ENCODE assay signal across 1 cellular context in the genomic region with DNA sequence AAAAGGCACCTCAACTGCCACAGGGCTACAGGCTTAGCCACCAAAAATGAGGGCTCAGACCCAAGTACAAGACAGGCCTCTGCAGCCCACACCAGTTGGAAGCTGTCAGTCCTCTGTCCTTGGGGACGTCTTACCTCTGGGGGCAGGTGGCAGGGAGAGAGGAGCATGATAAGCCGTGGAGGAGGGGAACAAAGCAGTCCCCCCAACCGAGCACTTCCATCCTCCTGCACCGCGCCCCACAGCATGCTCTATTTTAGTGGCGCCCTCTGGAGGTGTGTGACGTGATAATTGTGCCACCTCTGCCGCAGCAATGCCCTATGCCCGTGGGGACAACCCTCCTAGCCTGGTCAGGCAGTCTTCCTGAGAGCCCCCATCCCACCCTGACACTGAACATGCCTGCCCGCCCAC.
TF ChIP-seq lines count a peak whose summit lies in the region.

No MANE protein-coding gene starts in this region.

TF ChIP-seq in HCT116, 20 proteins besides CTCF, POLR2A, EP300 and RAD21 (continued from another document):
- no peak for TF ChIP-seq POLR2AphosphoS5 (IDR thresholded peaks at IDR 0.05; ENCODE audit: low read depth, low read length)
- TF ChIP-seq, protein P1, sequence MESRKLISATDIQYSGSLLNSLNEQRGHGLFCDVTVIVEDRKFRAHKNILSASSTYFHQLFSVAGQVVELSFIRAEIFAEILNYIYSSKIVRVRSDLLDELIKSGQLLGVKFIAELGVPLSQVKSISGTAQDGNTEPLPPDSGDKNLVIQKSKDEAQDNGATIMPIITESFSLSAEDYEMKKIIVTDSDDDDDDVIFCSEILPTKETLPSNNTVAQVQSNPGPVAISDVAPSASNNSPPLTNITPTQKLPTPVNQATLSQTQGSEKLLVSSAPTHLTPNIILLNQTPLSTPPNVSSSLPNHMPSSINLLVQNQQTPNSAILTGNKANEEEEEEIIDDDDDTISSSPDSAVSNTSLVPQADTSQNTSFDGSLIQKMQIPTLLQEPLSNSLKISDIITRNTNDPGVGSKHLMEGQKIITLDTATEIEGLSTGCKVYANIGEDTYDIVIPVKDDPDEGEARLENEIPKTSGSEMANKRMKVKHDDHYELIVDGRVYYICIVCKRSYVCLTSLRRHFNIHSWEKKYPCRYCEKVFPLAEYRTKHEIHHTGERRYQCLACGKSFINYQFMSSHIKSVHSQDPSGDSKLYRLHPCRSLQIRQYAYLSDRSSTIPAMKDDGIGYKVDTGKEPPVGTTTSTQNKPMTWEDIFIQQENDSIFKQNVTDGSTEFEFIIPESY (IDR thresholded peaks at IDR 0.05; ENCODE audit: extremely low read depth, insufficient replicate concordance, low read length): no peak
- TF ChIP-seq EGR1 (IDR thresholded peaks at IDR 0.05; ENCODE audit: low read depth): no peak
- no peak for TF ChIP-seq TCF7L2 (IDR thresholded peaks at IDR 0.05; ENCODE audit: borderline replicate concordance, extremely low read depth, insufficient read depth, insufficient read length)
- TF ChIP-seq SP1 (IDR thresholded peaks at IDR 0.05; ENCODE audit: low read depth): no peak
- no peak for TF ChIP-seq FOSL1 (IDR thresholded peaks at IDR 0.05; ENCODE audit: low read depth)
- TF ChIP-seq EZH2phosphoT487 (IDR thresholded peaks at IDR 0.05; ENCODE audit: borderline replicate concordance): no peak
- TF ChIP-seq MAX (IDR thresholded peaks at IDR 0.05): no peak
- TF ChIP-seq ELF1 (IDR thresholded peaks at IDR 0.05; ENCODE audit: borderline replicate concordance, low read depth): no peak
- TF ChIP-seq CBX3 (IDR thresholded peaks at IDR 0.05; ENCODE audit: low read depth): no peak
